In genomic region chr3:29280675-29281264, GRCh38 we compare ENCODE assay signal across 8 cellular contexts. TPM values are rescaled to one million over a fixed set of nuclear protein-coding genes. Genes with fewer than 3 reads are reported as not detected.
DNase-seq lines count a peak whose midpoint lies in the region; ATAC-seq and TF ChIP-seq lines count a peak whose summit lies in the region.

Gene RBMS3, plus strand, starts transcription at chr3:29281071.

- H3K27ac Mint-ChIP-seq in T-helper 2 cell treated with Interferon-gamma antibody and Interleukin-4, amounts not matched to agents 5 μg/mL and 100 μg/mL, for 36 hours: no peak within 1 kb of the TSS

- no peaks in the 10 kb centered on the region for H3K36me3 Mint-ChIP-seq in T-helper 2 cell treated with Interferon-gamma antibody and Interleukin-4, amounts not matched to agents 5 μg/mL and 100 μg/mL, for 36 hours (ENCODE audit: low read depth)

- H3K9me3 Mint-ChIP-seq in T-helper 2 cell treated with Interferon-gamma antibody and Interleukin-4, amounts not matched to agents 5 μg/mL and 100 μg/mL, for 36 hours: no peaks in the 10 kb centered on the region

- DNase-seq in Caki2 (ENCODE audit: low read depth) (peak; percentile 95), HT-29 (ENCODE audit: low spot score) (peak; percentile 1), epidermal melanocyte (ENCODE audit: insufficient read length, low spot score) (peak; percentile 71), medulla oblongata (ENCODE audit: extremely low spot score) (peak; percentile 86), cerebellar nuclear complex (lab: John Stamatoyannopoulos, UW) (no peak)
- no peak for DNase-seq in T-helper 2 cell treated with Interferon-gamma antibody and Interleukin-4, amounts not matched to agents 5 μg/mL and 100 μg/mL, for 36 hours (ENCODE audit: low spot score)

- H3K27me3 Mint-ChIP-seq in T-helper 2 cell treated with Interferon-gamma antibody and Interleukin-4, amounts not matched to agents 5 μg/mL and 100 μg/mL, for 36 hours (ENCODE audit: low read depth): peaks cover 27% of the 10 kb centered on the region

- in situ Hi-C loops in Caki2 (cut with HindIII; ENCODE audit: low pct_unique_long_range_greater_than_20kb, low sequenced_read_pairs): no loop called here

- peak within 1 kb of the TSS; percentile 86 for H3K4me3 Mint-ChIP-seq in T-helper 2 cell treated with Interferon-gamma antibody and Interleukin-4, amounts not matched to agents 5 μg/mL and 100 μg/mL, for 36 hours

- peak; percentile 29 for ATAC-seq in GM18870 (IDR thresholded peaks at IDR 0.05; ENCODE audit: unreplicated experiment)

- peaks cover 27% of the 10 kb centered on the region for H3K4me1 Mint-ChIP-seq in T-helper 2 cell treated with Interferon-gamma antibody and Interleukin-4, amounts not matched to agents 5 μg/mL and 100 μg/mL, for 36 hours (ENCODE audit: low read depth)

- no peak for TF ChIP-seq CTCF in subcutaneous adipose tissue (IDR thresholded peaks at IDR 0.05; ENCODE audit: low read depth)

RNA-seq across cellular contexts. Expression of gene RBMS3, which starts in this region (rescaled TPM):
- total RNA-seq in Caki2 (2014; rRNA removed; shearing (Covaris generic); ENCODE audit: low replicate concordance): 8.9 and 15.0 TPM in 2 replicates
- total RNA-seq in HT-29 (2014; rRNA removed; shearing (Covaris generic)): not detected in 2 replicates
- 100 to 1,000 TPM in 3 of 4 donors, 10 to 100 TPM in 1; 98.6 to 171 (median 117) TPM for total RNA-seq in subcutaneous adipose tissue

Comparison
In these comparisons a context has a peak if more than half of its experiments do, and no peak if none do; other contexts are left out.
1. Peak in DNase-seq in HT-29; RNA of the gene not detected or under 1 TPM.
2. DNase-seq: peak in Caki2 (single experiment), epidermal melanocyte (single experiment) and medulla oblongata (single experiment); none in T-helper 2 cell treated with Interferon-gamma antibody and Interleukin-4, amounts not matched to agents 5 μg/mL and 100 μg/mL, for 36 hours (single experiment) and cerebellar nuclear complex (0 of 2).